ENCODE assay signal across 1 cellular context in the genomic region with DNA sequence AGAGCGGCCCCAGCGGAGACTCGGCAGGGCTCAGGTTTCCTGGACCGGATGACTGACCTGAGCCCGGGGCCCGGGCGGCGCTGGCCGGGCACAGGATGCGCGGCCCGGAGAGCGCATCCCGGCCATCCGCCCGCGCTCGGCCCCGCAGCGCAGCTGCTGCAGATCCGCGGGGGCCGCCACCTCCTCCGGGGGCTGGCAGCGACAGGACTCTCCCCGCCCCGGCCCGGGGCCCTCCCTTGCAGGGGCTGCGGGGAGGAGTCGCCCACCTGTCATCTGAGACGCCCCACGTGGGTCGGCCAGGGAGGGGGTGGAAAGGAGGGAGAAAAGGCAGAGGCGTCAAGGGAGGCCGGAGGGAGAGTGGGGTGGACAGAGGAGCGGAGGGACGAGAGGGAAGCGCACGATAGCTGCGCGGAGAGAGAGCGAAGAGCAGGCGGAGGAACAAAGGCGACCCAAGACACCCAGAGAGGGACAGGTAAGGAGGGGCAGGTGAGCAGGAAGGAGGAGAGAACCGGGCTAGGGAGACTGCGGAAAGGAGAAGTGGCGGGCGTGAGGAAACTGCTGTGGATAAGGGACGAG.
TF ChIP-seq lines count a peak whose summit lies in the region.

No MANE protein-coding gene starts in this region.

TF ChIP-seq in H1, 55 proteins besides CTCF, POLR2A, EP300 and RAD21:
- TF ChIP-seq RNF2 (IDR thresholded peaks at IDR 0.05; ENCODE audit: borderline replicate concordance, low read depth, low read length, missing control alignments, poor library complexity, severe bottlenecking) (no peak), GTF2F1 (IDR thresholded peaks at IDR 0.05; ENCODE audit: borderline replicate concordance, low read depth, low read length) (no peak), SRF (IDR thresholded peaks at IDR 0.05; ENCODE audit: low read depth, low read length) (no peak), POU5F1 (IDR thresholded peaks at IDR 0.05; ENCODE audit: low read depth, low read length) (no peak), TCF12 (IDR thresholded peaks at IDR 0.05; ENCODE audit: low read depth, low read length) (no peak), EZH2 (IDR thresholded peaks at IDR 0.05; ENCODE audit: low read depth, low read length, severe bottlenecking) (no peak), POLR2AphosphoS5 (IDR thresholded peaks at IDR 0.05; ENCODE audit: low read depth, low read length) (no peak; the same call in 1 of the 2 replicates), SIN3A (conservative IDR thresholded peaks at IDR 0.05 in 1 of 2, IDR thresholded peaks at IDR 0.05 in 1 of 2; ENCODE audit: low read depth in 1 of 2, low read length in 2 of 2) (peak in 1 of 2 experiments; percentile 70; a peak in 2 of 4 replicates), KDM5A (IDR thresholded peaks at IDR 0.05; ENCODE audit: low read length) (no peak), TAF1 (IDR thresholded peaks at IDR 0.05; ENCODE audit: low read depth, low read length) (no peak), EGR1 (IDR thresholded peaks at IDR 0.05; ENCODE audit: borderline replicate concordance, low read depth, low read length) (0 out of 2 replicates have a peak, but pooled peaks have one; percentile 22), BRCA1 (IDR thresholded peaks at IDR 0.05; ENCODE audit: low read depth, low read length) (no peak), ASH2L (IDR thresholded peaks at IDR 0.05; ENCODE audit: low read length) (peak; percentile 64), SP4 (IDR thresholded peaks at IDR 0.05; ENCODE audit: low read length) (peak; percentile 89; the same call in 1 of the 2 replicates), KDM4A (IDR thresholded peaks at IDR 0.05; ENCODE audit: low read depth, low read length, severe bottlenecking) (peak; percentile 68), NANOG (IDR thresholded peaks at IDR 0.05; ENCODE audit: insufficient read depth, low read depth, low read length, poor library complexity, severe bottlenecking) (no peak), JUN (IDR thresholded peaks at IDR 0.05; ENCODE audit: low read depth, low read length) (no peak), SP1 (IDR thresholded peaks at IDR 0.05; ENCODE audit: low read depth, low read length) (no peak), PHF8 (conservative IDR thresholded peaks at IDR 0.05; ENCODE audit: low read depth, low read length) (peak; percentile 82), SIRT6 (IDR thresholded peaks at IDR 0.05; ENCODE audit: low read length) (no peak), BCL11A (IDR thresholded peaks at IDR 0.05; ENCODE audit: low read depth in 2 of 2, low read length in 2 of 2) (no peak), SAP30 (IDR thresholded peaks at IDR 0.05; ENCODE audit: insufficient read depth, insufficient replicate concordance, low read length) (peak; percentile 98), RFX5 (IDR thresholded peaks at IDR 0.05; ENCODE audit: borderline replicate concordance, low read depth, low read length) (no peak), CBX5 (IDR thresholded peaks at IDR 0.05; ENCODE audit: low read depth, low read length) (no peak), HDAC2 (IDR thresholded peaks at IDR 0.05; ENCODE audit: borderline replicate concordance in 1 of 2, low read depth in 2 of 2, low read length in 2 of 2) (peak; percentile 50 to 86; a peak in 1 of 4 replicates), BACH1 (IDR thresholded peaks at IDR 0.05; ENCODE audit: low read length) (no peak), CTBP2 (IDR thresholded peaks at IDR 0.05; ENCODE audit: borderline replicate concordance, insufficient read depth, insufficient read length, low read length) (peak; percentile 51), MAFK (IDR thresholded peaks at IDR 0.05; ENCODE audit: low read depth, low read length) (no peak), ZNF274 (IDR thresholded peaks at IDR 0.05; ENCODE audit: borderline replicate concordance, extremely low read depth, low read length) (no peak)
- TF ChIP-seq, protein P1, sequence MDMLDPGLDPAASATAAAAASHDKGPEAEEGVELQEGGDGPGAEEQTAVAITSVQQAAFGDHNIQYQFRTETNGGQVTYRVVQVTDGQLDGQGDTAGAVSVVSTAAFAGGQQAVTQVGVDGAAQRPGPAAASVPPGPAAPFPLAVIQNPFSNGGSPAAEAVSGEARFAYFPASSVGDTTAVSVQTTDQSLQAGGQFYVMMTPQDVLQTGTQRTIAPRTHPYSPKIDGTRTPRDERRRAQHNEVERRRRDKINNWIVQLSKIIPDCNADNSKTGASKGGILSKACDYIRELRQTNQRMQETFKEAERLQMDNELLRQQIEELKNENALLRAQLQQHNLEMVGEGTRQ (IDR thresholded peaks at IDR 0.05; ENCODE audit: low read length), result peak; percentile 59; the same call in 1 of the 2 replicates
- TF ChIP-seq, protein P2, sequence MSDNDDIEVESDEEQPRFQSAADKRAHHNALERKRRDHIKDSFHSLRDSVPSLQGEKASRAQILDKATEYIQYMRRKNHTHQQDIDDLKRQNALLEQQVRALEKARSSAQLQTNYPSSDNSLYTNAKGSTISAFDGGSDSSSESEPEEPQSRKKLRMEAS (IDR thresholded peaks at IDR 0.05), result peak; percentile 87
- TF ChIP-seq, protein P3, sequence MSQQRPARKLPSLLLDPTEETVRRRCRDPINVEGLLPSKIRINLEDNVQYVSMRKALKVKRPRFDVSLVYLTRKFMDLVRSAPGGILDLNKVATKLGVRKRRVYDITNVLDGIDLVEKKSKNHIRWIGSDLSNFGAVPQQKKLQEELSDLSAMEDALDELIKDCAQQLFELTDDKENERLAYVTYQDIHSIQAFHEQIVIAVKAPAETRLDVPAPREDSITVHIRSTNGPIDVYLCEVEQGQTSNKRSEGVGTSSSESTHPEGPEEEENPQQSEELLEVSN (IDR thresholded peaks at IDR 0.05), result peak; percentile 91
- TF ChIP-seq, protein P4, sequence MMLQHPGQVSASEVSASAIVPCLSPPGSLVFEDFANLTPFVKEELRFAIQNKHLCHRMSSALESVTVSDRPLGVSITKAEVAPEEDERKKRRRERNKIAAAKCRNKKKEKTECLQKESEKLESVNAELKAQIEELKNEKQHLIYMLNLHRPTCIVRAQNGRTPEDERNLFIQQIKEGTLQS (IDR thresholded peaks at IDR 0.05; ENCODE audit: insufficient read depth, low read depth, low read length), result 0 out of 2 replicates have a peak, but pooled peaks have one; percentile 9
- TF ChIP-seq, protein P5, sequence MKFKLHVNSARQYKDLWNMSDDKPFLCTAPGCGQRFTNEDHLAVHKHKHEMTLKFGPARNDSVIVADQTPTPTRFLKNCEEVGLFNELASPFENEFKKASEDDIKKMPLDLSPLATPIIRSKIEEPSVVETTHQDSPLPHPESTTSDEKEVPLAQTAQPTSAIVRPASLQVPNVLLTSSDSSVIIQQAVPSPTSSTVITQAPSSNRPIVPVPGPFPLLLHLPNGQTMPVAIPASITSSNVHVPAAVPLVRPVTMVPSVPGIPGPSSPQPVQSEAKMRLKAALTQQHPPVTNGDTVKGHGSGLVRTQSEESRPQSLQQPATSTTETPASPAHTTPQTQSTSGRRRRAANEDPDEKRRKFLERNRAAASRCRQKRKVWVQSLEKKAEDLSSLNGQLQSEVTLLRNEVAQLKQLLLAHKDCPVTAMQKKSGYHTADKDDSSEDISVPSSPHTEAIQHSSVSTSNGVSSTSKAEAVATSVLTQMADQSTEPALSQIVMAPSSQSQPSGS (IDR thresholded peaks at IDR 0.05; ENCODE audit: low read length), result peak; percentile 82; the same call in 1 of the 2 replicates
